Comparison of ENCODE assay signal across 21 cellular contexts in the genomic region with DNA sequence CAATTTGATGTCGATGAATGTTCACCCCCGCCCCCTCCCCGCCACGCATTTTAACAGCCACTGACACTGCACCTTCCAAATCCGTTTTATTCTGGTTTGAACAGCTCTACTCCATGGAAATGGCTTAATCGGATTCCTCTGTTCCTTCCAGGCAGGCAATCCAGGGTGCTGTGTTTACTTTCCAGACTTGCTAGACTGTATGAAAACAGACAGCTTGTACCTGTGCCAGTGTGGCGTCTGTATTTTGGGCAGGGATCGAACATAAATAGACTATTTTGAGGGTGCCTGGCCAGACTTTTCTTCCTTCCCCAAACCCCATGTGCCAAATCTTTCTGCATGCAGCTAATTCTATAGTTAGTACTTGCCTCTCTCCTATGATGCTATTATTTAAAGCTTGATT.
DNase-seq lines count a peak whose midpoint lies in the region; ATAC-seq, FAIRE-seq and TF ChIP-seq lines count a peak whose summit lies in the region.
"Had no signal": no experiment of that assay in that cellular context is flagged by ENCODE, and none has a peak within 500 bp of the region (broad histone marks: within the 10 kb centered on the region; RNA-seq: fewer than 3 reads in every experiment).

No MANE protein-coding gene starts in this region.

- DNase-seq in activated CD8-positive, alpha-beta memory T cell treated with anti-CD3 and anti-CD28 coated beads, Interleukin-2, amount 50 U/mL, for 48 hours = peak; percentile 1
- DNase-seq in activated CD8-positive, alpha-beta memory T cell treated with anti-CD3 and anti-CD28 coated beads for 24 hours = no peak
- peak; percentile 10 to 78 for DNase-seq in ascending aorta (ENCODE audit: low spot score in 2 of 2)
- DNase-seq in inferior parietal cortex (ENCODE audit: extremely low spot score) = peak; percentile 14
- DNase-seq in thoracic aorta (ENCODE audit: low spot score) = no peak
- DNase-seq in small intestine = no peak
- no peak for DNase-seq in NOMO-1 treated with dmso at 0.1 percent for 144 hours (lab: John Stamatoyannopoulos, UW; ENCODE audit: unreplicated experiment)
- DNase-seq in pancreas = no peak
- DNase-seq: BE2C, DMS53, GDM1, NCI-H187, NCI-H748 treated with DMSO at 0.1 percent for 48 hours, SJCRH30 had no signal

- ATAC-seq in thoracic aorta (ENCODE audit: insufficient number of reproducible peaks, low FRiP score, low read depth) (no peak), pancreas (no peak)

- H3K4me1 ChIP-seq in ascending aorta (peaks cover 28 to 62% of the 10 kb centered on the region in 2 donors), thoracic aorta (ENCODE audit: control insufficient read depth in 1 of 2, low read depth in 2 of 2) (peaks cover 29 to 89% of the 10 kb centered on the region in 2 donors), small intestine (ENCODE audit: control insufficient read depth in 2 of 2, insufficient read depth in 1 of 2, low read depth in 1 of 2, low read length in 1 of 2) (no peaks in the 10 kb centered on the region), pancreas (no peaks in the 10 kb centered on the region)
- H3K4me1 ChIP-seq: BE2C, Peyer's patch, SJCRH30 had no signal

- FAIRE-seq in small intestine (lab: Jason Lieb, UNC) (no peak), pancreas (lab: Jason Lieb, UNC) (no peak)
- FAIRE-seq: D721Med, GM18507, GM19239, H1, HTR-8/SVneo had no signal

- H3K4me3 ChIP-seq in ascending aorta (peak overlapping the region in 1 of 2 donors; percentile 28), thoracic aorta (peak overlapping the region; percentile 12), small intestine (ENCODE audit: low read depth in 1 of 2, low read length in 2 of 2) (no peak overlapping the region), pancreas (no peak overlapping the region)
- H3K4me3 ChIP-seq: Peyer's patch, SJCRH30 had no signal

- WGBS in small intestine, 3 donors = 58 to 74% (median 65%) methylated on average over 8 of the region's 8 CpGs
- WGBS in pancreas, 2 donors = 29 to 34% methylated on average over 8 of the region's 8 CpGs

- H3K36me3 ChIP-seq in ascending aorta = no peaks in the 10 kb centered on the region
- no peaks in the 10 kb centered on the region for H3K36me3 ChIP-seq in thoracic aorta
- H3K36me3 ChIP-seq in small intestine (ENCODE audit: control insufficient read depth in 2 of 2, insufficient read depth in 2 of 2, low read length in 2 of 2) = no peaks in the 10 kb centered on the region
- H3K36me3 ChIP-seq in pancreas = no peaks in the 10 kb centered on the region
- H3K36me3 ChIP-seq: BE2C, Peyer's patch, SJCRH30 had no signal

- no peaks in the 10 kb centered on the region for H3K9me3 ChIP-seq in ascending aorta
- H3K9me3 ChIP-seq in thoracic aorta = no peaks in the 10 kb centered on the region
- no peaks in the 10 kb centered on the region for H3K9me3 ChIP-seq in small intestine (ENCODE audit: control insufficient read depth, low read depth)
- no peaks in the 10 kb centered on the region for H3K9me3 ChIP-seq in pancreas
- H3K9me3 ChIP-seq: BE2C, Peyer's patch, SJCRH30 had no signal

- H3K27ac ChIP-seq in ascending aorta = peak overlapping the region; percentile 84 to 86
- H3K27ac ChIP-seq in thoracic aorta = peak overlapping the region; percentile 76 to 94
- no peak overlapping the region for H3K27ac ChIP-seq in small intestine (ENCODE audit: low read depth in 1 of 2, low read length in 1 of 2)
- H3K27ac ChIP-seq in pancreas = no peak overlapping the region
- H3K27ac ChIP-seq: KMS-11, Peyer's patch, SJCRH30 had no signal

- intact Hi-C loops in ascending aorta (cut with DNase I) (loop anchor here (5.0 kb wide), 1 partner anchor 435 kb away; no protein-coding TSS in a partner anchor), pancreas (cut with DNase I) (no loop called here)

- H3K27me3 ChIP-seq in ascending aorta (no peaks in the 10 kb centered on the region), thoracic aorta (replicated peaks; ENCODE audit: insufficient read depth) (no peaks in the 10 kb centered on the region), small intestine (ENCODE audit: control insufficient read depth in 2 of 2, insufficient read depth in 2 of 2, low read length in 2 of 2) (no peaks in the 10 kb centered on the region), pancreas (no peaks in the 10 kb centered on the region)
- H3K27me3 ChIP-seq: BE2C, Peyer's patch had no signal

- TF ChIP-seq CTCF in ascending aorta (IDR thresholded peaks at IDR 0.05) = no peak
- no peak for TF ChIP-seq CTCF in thoracic aorta (IDR thresholded peaks at IDR 0.05)
- no peak for TF ChIP-seq CTCF in pancreas (IDR thresholded peaks at IDR 0.05)

Comparison
In these comparisons a context has a peak if more than half of its experiments do, and no peak if none do; other contexts are left out.
1. DNase-seq: peak in activated CD8-positive, alpha-beta memory T cell treated with anti-CD3 and anti-CD28 coated beads, Interleukin-2, amount 50 U/mL, for 48 hours (single experiment), ascending aorta (2 of 2) and inferior parietal cortex (single experiment); none in activated CD8-positive, alpha-beta memory T cell treated with anti-CD3 and anti-CD28 coated beads for 24 hours (single experiment), thoracic aorta (single experiment), small intestine (single experiment), NOMO-1 treated with dmso at 0.1 percent for 144 hours (single experiment) and pancreas (0 of 6).
2. H3K27ac ChIP-seq: peak in ascending aorta (2 of 2) and thoracic aorta (2 of 2); none in small intestine (0 of 2) and pancreas (0 of 4).